In the genomic region with DNA sequence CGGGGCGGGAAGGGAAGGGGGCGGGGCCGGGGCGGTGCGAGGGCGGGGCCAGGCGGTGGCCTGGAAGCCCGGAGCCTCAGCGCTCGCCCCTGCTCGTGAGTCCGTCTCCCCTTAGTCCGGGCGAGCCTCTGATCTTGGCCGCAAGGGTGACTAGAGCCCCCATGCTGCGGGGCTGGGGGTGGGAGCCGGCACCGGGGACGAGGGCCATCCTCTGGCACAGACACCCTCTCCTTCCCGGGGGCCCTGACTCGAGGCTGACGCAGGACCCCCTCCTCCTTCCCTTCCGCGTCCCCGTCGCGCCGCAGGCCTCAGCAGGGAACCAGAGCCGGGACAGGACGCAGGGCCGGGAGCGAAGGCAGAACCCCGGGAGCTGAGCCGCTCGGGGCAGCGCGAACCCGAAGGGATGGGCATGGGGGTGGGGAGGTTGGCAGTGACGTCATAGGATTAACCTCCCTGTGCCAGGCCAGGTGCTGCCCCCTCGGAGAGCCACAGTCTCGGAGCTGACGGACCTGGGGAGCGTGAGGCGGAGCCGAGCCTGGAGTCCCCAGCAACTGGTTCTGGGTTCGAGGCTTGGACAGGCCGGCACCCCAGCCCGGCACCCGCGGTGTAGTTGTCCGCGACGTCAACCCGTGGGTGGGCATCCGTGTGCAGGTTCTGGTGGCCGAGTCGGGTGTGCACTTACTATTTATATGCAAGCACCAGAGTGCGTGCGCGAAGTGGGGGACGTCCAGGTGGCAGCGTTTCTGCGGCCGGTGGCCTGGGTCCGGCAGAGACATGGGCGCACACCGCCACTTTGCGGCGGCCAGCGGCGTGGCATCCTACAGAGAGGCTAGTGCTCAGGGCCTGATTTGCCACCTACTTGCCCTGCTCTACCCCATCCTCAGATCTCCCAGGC, we compare ENCODE assay signal across 8 cellular contexts. TPM values are rescaled to one million over a fixed set of nuclear protein-coding genes. Genes with fewer than 3 reads are reported as not detected.
DNase-seq lines count a peak whose midpoint lies in the region; ATAC-seq, FAIRE-seq and TF ChIP-seq lines count a peak whose summit lies in the region.

No MANE protein-coding gene starts in this region.

- H4K20me1 ChIP-seq in HepG2 (ENCODE audit: insufficient read depth, low read length): no peaks in the 10 kb centered on the region

- TF ChIP-seq RAD21 in HepG2 (CRISPR knock-in tag; IDR thresholded peaks at IDR 0.05): peak; percentile 90

- in situ Hi-C loops in HepG2 (cut with HindIII; ENCODE audit: extremely low pct_ligation_motif_present, low pct_unique_long_range_greater_than_20kb): loop anchor here (5.0 to 10.0 kb wide), 2 partner anchors 36 to 242 kb away; no protein-coding TSS in a partner anchor

- peaks cover 20% of the 10 kb centered on the region for H3K79me2 ChIP-seq in HepG2 (ENCODE audit: insufficient read depth, low read length)

- H3K4me1 Mint-ChIP-seq in activated CD4-positive, alpha-beta T cell treated with anti-CD3 and anti-CD28 coated beads, Interleukin-2, amount 10 ng/mL, durations not matched to agents 24 days and 14 days: peaks cover 8% of the 10 kb centered on the region

- peaks cover 7% of the 10 kb centered on the region; the same call in 1 of the 2 replicates for H3K4me1 ChIP-seq in HEK293 (ENCODE audit: control insufficient read depth, insufficient read depth, low read length)
- H3K4me1 ChIP-seq in HepG2 (ENCODE audit: insufficient read depth, low read length): peaks cover 66% of the 10 kb centered on the region

- H3K4me3 ChIP-seq in HEK293 (ENCODE audit: low read depth, low read length) (peak overlapping the region; percentile 56), HepG2 (replicated peaks in 1 of 3; ENCODE audit: insufficient read depth in 1 of 3, low read depth in 2 of 3, low read length in 3 of 3) (peak overlapping the region; percentile 77 to 95 (median 92))

- peaks cover 4 to 9% of the 10 kb centered on the region in 2 experiments; a peak in 1 of 3 replicates for H3K36me3 ChIP-seq in HEK293 (ENCODE audit: control insufficient read depth in 2 of 2, insufficient read depth in 1 of 2, low read length in 2 of 2)
- H3K36me3 ChIP-seq in HepG2 (replicated peaks in 1 of 2; ENCODE audit: control insufficient read depth in 1 of 2, insufficient read depth in 2 of 2, low read length in 2 of 2): peaks cover under 1 to 2% of the 10 kb centered on the region in 2 experiments; a peak in 3 of 5 replicates

- peaks cover 13% of the 10 kb centered on the region for H3K27me3 Mint-ChIP-seq in activated CD4-positive, alpha-beta T cell treated with anti-CD3 and anti-CD28 coated beads, Interleukin-2, amount 10 ng/mL, durations not matched to agents 24 days and 14 days

- H3K27ac Mint-ChIP-seq in activated CD4-positive, alpha-beta T cell treated with anti-CD3 and anti-CD28 coated beads, Interleukin-2, amount 10 ng/mL, durations not matched to agents 24 days and 14 days: peak overlapping the region; percentile 83

- peak overlapping the region; percentile 89 for H3K4me3 Mint-ChIP-seq in activated CD4-positive, alpha-beta T cell treated with anti-CD3 and anti-CD28 coated beads, Interleukin-2, amount 10 ng/mL, durations not matched to agents 24 days and 14 days

- TF ChIP-seq CTCF in HEK293 (tag by site-specific recombination; IDR thresholded peaks at IDR 0.05) (peak; percentile 48; the same call in 1 of the 2 replicates), HepG2 (CRISPR knock-in tag; IDR thresholded peaks at IDR 0.05) (peak; percentile 91)

- H3K36me3 Mint-ChIP-seq in activated CD4-positive, alpha-beta T cell treated with anti-CD3 and anti-CD28 coated beads, Interleukin-2, amount 10 ng/mL, durations not matched to agents 24 days and 14 days (ENCODE audit: low read depth): peaks cover 1% of the 10 kb centered on the region

- CTCF ChIA-PET in HEK293 (lab: Yijun Ruan, JAX): interaction anchor here (0.6 to 10.1 kb wide), 12 partner anchors 9 to 470 kb away, joined by 3 to 301 read pairs (median 6); a partner anchor contains a TSS
- CTCF ChIA-PET in HepG2 (lab: Yijun Ruan, JAX; ENCODE audit: low intra/inter-chr PET ratio, low total read pairs): interaction anchor here (0.7 to 4.9 kb wide), 11 partner anchors 9 to 213 kb away, joined by 3 to 303 read pairs (median 4); no protein-coding TSS in a partner anchor

- no peak for FAIRE-seq in HepG2 (lab: Jason Lieb, UNC)

- intact Hi-C loops in activated CD4-positive, alpha-beta T cell treated with anti-CD3 and anti-CD28 coated beads, Interleukin-2, amount 10 ng/mL, durations not matched to agents 24 days and 14 days (cut with micrococcal nuclease): loop anchor here (1.0 to 2.0 kb wide), 2 partner anchors 114 to 354 kb away; no protein-coding TSS in a partner anchor
- intact Hi-C loops in HepG2 (cut with micrococcal nuclease; ENCODE audit: unreplicated experiment): loop anchor here (2.0 kb wide), 1 partner anchor 34 kb away; no protein-coding TSS in a partner anchor

- DNase-seq in COLO829 (ENCODE audit: low spot score) (peak; percentile 87), NCI-H524 (lab: John Stamatoyannopoulos, UW) (peak; percentile 85 to 88), dermis microvascular lymphatic vessel endothelial cell (ENCODE audit: low read depth in 2 of 2) (peak; percentile 64 to 88), HepG2 (ENCODE audit: low spot score) (peak; percentile 66)
- peak; percentile 89 for DNase-seq in activated CD4-positive, alpha-beta T cell treated with anti-CD3 and anti-CD28 coated beads, Interleukin-2, amount 10 ng/mL, durations not matched to agents 24 days and 14 days
- DNase-seq in stimulated activated CD4-positive, alpha-beta T cell treated with anti-CD3 and anti-CD28 coated beads, Interleukin-2, amount 100 ng/mL, for 4 hours (ENCODE audit: low read depth): peak; percentile 58

- POLR2A ChIA-PET in HEK293 (lab: Yijun Ruan, JAX) (interaction anchor here (0.7 to 2.4 kb wide), 4 partner anchors 16 to 43 kb away, joined by 3 to 20 read pairs (median 4); a partner anchor contains a TSS), HepG2 (lab: Yijun Ruan, JAX) (interaction anchor here (1.4 to 1.7 kb wide), 4 partner anchors 9 to 71 kb away, joined by 4 to 14 read pairs (median 8); a partner anchor contains a TSS)

- TF ChIP-seq POLR2A in HepG2 (IDR thresholded peaks at IDR 0.05; ENCODE audit: insufficient read depth in 1 of 2, low read depth in 2 of 2, low read length in 2 of 2): peak; percentile 55 to 82

- ATAC-seq in HepG2 (peak; percentile 25), HG02623 (IDR thresholded peaks at IDR 0.05; ENCODE audit: unreplicated experiment) (no peak)

- peak overlapping the region; percentile 85 for H3K27ac ChIP-seq in HEK293 (ENCODE audit: extremely low read depth, low read depth, low read length)
- peak overlapping the region; percentile 65 for H3K27ac ChIP-seq in HepG2 (ENCODE audit: extremely low read length, insufficient read depth, low read length)

- H3K9ac ChIP-seq in HepG2 (ENCODE audit: insufficient read depth, low read depth, low read length): peak overlapping the region; percentile 75

- H3K9me3 ChIP-seq in HEK293 (ENCODE audit: control insufficient read depth, insufficient read depth, low read depth, low read length) (no peaks in the 10 kb centered on the region), HepG2 (ENCODE audit: low read length) (no peaks in the 10 kb centered on the region)

- TSS peak; percentile 25 for BruUV-seq in HepG2 (replicated peaks; lab: Mats Ljungman, UMichigan)

- 0 out of 4 replicates have a peak, but pooled peaks of 1 of the 2 experiments have one; percentile 27 for TF ChIP-seq EP300 in HepG2 (IDR thresholded peaks at IDR 0.05; ENCODE audit: low read depth in 2 of 2, low read length in 2 of 2)
- peak; percentile 50; the same call in 1 of the 2 replicates for TF ChIP-seq EP300 in HepG2 (CRISPR knock-in tag; IDR thresholded peaks at IDR 0.05; ENCODE audit: borderline replicate concordance)

- H3K4me2 ChIP-seq in HepG2 (ENCODE audit: low read depth, low read length): peak overlapping the region; percentile 97

- no peaks in the 10 kb centered on the region for H3K9me3 Mint-ChIP-seq in activated CD4-positive, alpha-beta T cell treated with anti-CD3 and anti-CD28 coated beads, Interleukin-2, amount 10 ng/mL, durations not matched to agents 24 days and 14 days

- 27% methylated on average over 41 of the region's 72 CpGs for WGBS in HepG2 (ENCODE audit: low lambda C conversion rate)

- H3K27me3 ChIP-seq in HepG2 (ENCODE audit: control insufficient read depth in 1 of 2, insufficient read depth in 2 of 2, low read length in 2 of 2): no peaks in the 10 kb centered on the region

- no peak overlapping the region for H2AFZ ChIP-seq in HepG2 (ENCODE audit: low read length)

RNA-seq across cellular contexts. Expression of a gene that starts 0.5 kb away (rescaled TPM):
- total RNA-seq in activated CD4-positive, alpha-beta T cell treated with anti-CD3 and anti-CD28 coated beads, Interleukin-2, amount 10 ng/mL, durations not matched to agents 24 days and 14 days: 4.9 and 5.8 TPM in 2 replicates
- total RNA-seq in dermis microvascular lymphatic vessel endothelial cell (12.7 and 13.0 TPM in 2 replicates), HepG2 (2016; rRNA removed; fragmentation: Illumina TruSeq; extraction: Trizol) (5.5 and 11.3 TPM in 2 replicates)
- 5.6 and 8.7 TPM in 2 replicates for total RNA-seq in HepG2 (2016; cell fraction: cytosol; rRNA removed; fragmentation: Illumina TruSeq; extraction: Trizol; ENCODE audit: low read depth)
- 6.2 and 9.4 TPM in 2 replicates for total RNA-seq in HepG2 (2016; cell fraction: insoluble cytoplasmic fraction; rRNA removed; fragmentation: Illumina TruSeq; extraction: Trizol)
- total RNA-seq in HepG2 (2016; cell fraction: membrane; rRNA removed; fragmentation: Illumina TruSeq; extraction: Trizol): 23.5 and 28.9 TPM in 2 replicates
- 4.2 and 4.3 TPM in 2 replicates for total RNA-seq in HepG2 (2016; cell fraction: nucleus; rRNA removed; fragmentation: Illumina TruSeq; extraction: Trizol)
- polyA plus RNA-seq in HepG2 (2011; rRNA removed): 39.1 and 46.1 TPM in 2 replicates
- 28.6 and 40.9 TPM in 2 replicates for polyA plus RNA-seq in HepG2 (2011; cell fraction: cytosol; rRNA removed)
- 37.4 and 43.6 TPM in 2 replicates for polyA plus RNA-seq in HepG2 (2011; cell fraction: nucleus; rRNA removed)
- polyA plus RNA-seq in HepG2 (2012): 8.5 and 22.4 TPM in 2 replicates
- polyA plus RNA-seq in HepG2 (2016; cell fraction: cytosol; fragmentation: Illumina TruSeq; extraction: Trizol; ENCODE audit: low read depth): 17.4 and 19.5 TPM in 2 replicates
- polyA plus RNA-seq in HepG2 (2016; cell fraction: insoluble cytoplasmic fraction; fragmentation: Illumina TruSeq; extraction: Trizol; ENCODE audit: low read depth): 14.0 and 24.9 TPM in 2 replicates
- polyA plus RNA-seq in HepG2 (2016; cell fraction: membrane; fragmentation: Illumina TruSeq; extraction: Trizol; ENCODE audit: low read depth): 30.5 and 46.5 TPM in 2 replicates
- polyA plus RNA-seq in HepG2 (2016; cell fraction: nucleus; fragmentation: Illumina TruSeq; extraction: Trizol; ENCODE audit: insufficient read depth, low read depth): 24.9 and 28.4 TPM in 2 replicates
- polyA minus RNA-seq in HepG2 (2011; rRNA and poly(A)+ RNA removed; ENCODE audit: low replicate concordance): 68.8 and 256 TPM in 2 replicates
- 26.0 and 39.9 TPM in 2 replicates for polyA minus RNA-seq in HepG2 (2011; cell fraction: cytosol; rRNA and poly(A)+ RNA removed)
- polyA minus RNA-seq in HepG2 (2011; cell fraction: nucleus; rRNA and poly(A)+ RNA removed): 13.4 and 15.7 TPM in 2 replicates

RNA-seq across cellular contexts. Expression of a gene that starts 2.7 kb away (rescaled TPM):
- 13.5 and 14.7 TPM in 2 replicates for total RNA-seq in activated CD4-positive, alpha-beta T cell treated with anti-CD3 and anti-CD28 coated beads, Interleukin-2, amount 10 ng/mL, durations not matched to agents 24 days and 14 days
- 3.4 and 4.1 TPM in 2 replicates for total RNA-seq in dermis microvascular lymphatic vessel endothelial cell
- total RNA-seq in HepG2 (2016; rRNA removed; fragmentation: Illumina TruSeq; extraction: Trizol): 8.8 and 16.1 TPM in 2 replicates
- total RNA-seq in HepG2 (2016; cell fraction: cytosol; rRNA removed; fragmentation: Illumina TruSeq; extraction: Trizol; ENCODE audit: low read depth): 8.0 and 13.0 TPM in 2 replicates
- 9.5 and 14.6 TPM in 2 replicates for total RNA-seq in HepG2 (2016; cell fraction: insoluble cytoplasmic fraction; rRNA removed; fragmentation: Illumina TruSeq; extraction: Trizol)
- total RNA-seq in HepG2 (2016; cell fraction: membrane; rRNA removed; fragmentation: Illumina TruSeq; extraction: Trizol): 12.4 and 18.3 TPM in 2 replicates
- total RNA-seq in HepG2 (2016; cell fraction: nucleus; rRNA removed; fragmentation: Illumina TruSeq; extraction: Trizol): 15.2 and 17.1 TPM in 2 replicates
- 26.9 and 34.1 TPM in 2 replicates for polyA plus RNA-seq in HepG2 (2011; rRNA removed)
- polyA plus RNA-seq in HepG2 (2011; cell fraction: cytosol; rRNA removed): 12.2 and 17.4 TPM in 2 replicates
- polyA plus RNA-seq in HepG2 (2011; cell fraction: nucleus; rRNA removed): 71.5 and 77.5 TPM in 2 replicates
- 16.9 and 20.5 TPM in 2 replicates for polyA plus RNA-seq in HepG2 (2012)
- 9.2 and 14.3 TPM in 2 replicates for polyA plus RNA-seq in HepG2 (2016; cell fraction: cytosol; fragmentation: Illumina TruSeq; extraction: Trizol; ENCODE audit: low read depth)
- polyA plus RNA-seq in HepG2 (2016; cell fraction: insoluble cytoplasmic fraction; fragmentation: Illumina TruSeq; extraction: Trizol; ENCODE audit: low read depth): 9.9 and 13.7 TPM in 2 replicates
- 10.5 and 15.2 TPM in 2 replicates for polyA plus RNA-seq in HepG2 (2016; cell fraction: membrane; fragmentation: Illumina TruSeq; extraction: Trizol; ENCODE audit: low read depth)
- 36.2 and 39.6 TPM in 2 replicates for polyA plus RNA-seq in HepG2 (2016; cell fraction: nucleus; fragmentation: Illumina TruSeq; extraction: Trizol; ENCODE audit: insufficient read depth, low read depth)
- polyA minus RNA-seq in HepG2 (2011; rRNA and poly(A)+ RNA removed; ENCODE audit: low replicate concordance): 6.9 and 21.9 TPM in 2 replicates
- polyA minus RNA-seq in HepG2 (2011; cell fraction: cytosol; rRNA and poly(A)+ RNA removed): 8.3 and 8.4 TPM in 2 replicates
- 26.9 and 36.2 TPM in 2 replicates for polyA minus RNA-seq in HepG2 (2011; cell fraction: nucleus; rRNA and poly(A)+ RNA removed)

RNA-seq across cellular contexts. Expression of a gene that starts 15.5 kb away (rescaled TPM):
- total RNA-seq in activated CD4-positive, alpha-beta T cell treated with anti-CD3 and anti-CD28 coated beads, Interleukin-2, amount 10 ng/mL, durations not matched to agents 24 days and 14 days: 47.3 and 48.0 TPM in 2 replicates
- 4.9 and 8.2 TPM in 2 replicates for total RNA-seq in dermis microvascular lymphatic vessel endothelial cell
- 10.5 and 14.8 TPM in 2 replicates for total RNA-seq in HepG2 (2016; rRNA removed; fragmentation: Illumina TruSeq; extraction: Trizol)
- 2.7 and 3.3 TPM in 2 replicates for total RNA-seq in HepG2 (2016; cell fraction: cytosol; rRNA removed; fragmentation: Illumina TruSeq; extraction: Trizol; ENCODE audit: low read depth)
- 11.7 and 13.0 TPM in 2 replicates for total RNA-seq in HepG2 (2016; cell fraction: insoluble cytoplasmic fraction; rRNA removed; fragmentation: Illumina TruSeq; extraction: Trizol)
- total RNA-seq in HepG2 (2016; cell fraction: membrane; rRNA removed; fragmentation: Illumina TruSeq; extraction: Trizol): 8.9 and 9.5 TPM in 2 replicates
- 13.8 and 14.0 TPM in 2 replicates for total RNA-seq in HepG2 (2016; cell fraction: nucleus; rRNA removed; fragmentation: Illumina TruSeq; extraction: Trizol)
- 16.3 and 16.6 TPM in 2 replicates for polyA plus RNA-seq in HepG2 (2011; rRNA removed)
- polyA plus RNA-seq in HepG2 (2011; cell fraction: cytosol; rRNA removed): 13.7 and 14.0 TPM in 2 replicates
- 34.1 and 37.3 TPM in 2 replicates for polyA plus RNA-seq in HepG2 (2011; cell fraction: nucleus; rRNA removed)
- 17.5 and 20.8 TPM in 2 replicates for polyA plus RNA-seq in HepG2 (2012)
- 2.7 and 3.3 TPM in 2 replicates for polyA plus RNA-seq in HepG2 (2016; cell fraction: cytosol; fragmentation: Illumina TruSeq; extraction: Trizol; ENCODE audit: low read depth)
- 36.1 and 41.5 TPM in 2 replicates for polyA plus RNA-seq in HepG2 (2016; cell fraction: insoluble cytoplasmic fraction; fragmentation: Illumina TruSeq; extraction: Trizol; ENCODE audit: low read depth)
- polyA plus RNA-seq in HepG2 (2016; cell fraction: membrane; fragmentation: Illumina TruSeq; extraction: Trizol; ENCODE audit: low read depth): 10.3 and 12.9 TPM in 2 replicates
- polyA plus RNA-seq in HepG2 (2016; cell fraction: nucleus; fragmentation: Illumina TruSeq; extraction: Trizol; ENCODE audit: insufficient read depth, low read depth): 51.0 and 51.8 TPM in 2 replicates
- 8.8 and 11.0 TPM in 2 replicates for polyA minus RNA-seq in HepG2 (2011; rRNA and poly(A)+ RNA removed; ENCODE audit: low replicate concordance)
- 10.7 and 11.5 TPM in 2 replicates for polyA minus RNA-seq in HepG2 (2011; cell fraction: cytosol; rRNA and poly(A)+ RNA removed)
- polyA minus RNA-seq in HepG2 (2011; cell fraction: nucleus; rRNA and poly(A)+ RNA removed): 17.1 and 27.5 TPM in 2 replicates

RNA-seq across cellular contexts. Expression of a gene that starts 28.9 kb away (rescaled TPM):
- total RNA-seq in activated CD4-positive, alpha-beta T cell treated with anti-CD3 and anti-CD28 coated beads, Interleukin-2, amount 10 ng/mL, durations not matched to agents 24 days and 14 days: 6.7 and 7.0 TPM in 2 replicates
- total RNA-seq in dermis microvascular lymphatic vessel endothelial cell (3.2 and 3.7 TPM in 2 replicates), HepG2 (2016; rRNA removed; fragmentation: Illumina TruSeq; extraction: Trizol) (27.1 and 30.8 TPM in 2 replicates)
- total RNA-seq in HepG2 (2016; cell fraction: cytosol; rRNA removed; fragmentation: Illumina TruSeq; extraction: Trizol; ENCODE audit: low read depth): 22.3 and 23.3 TPM in 2 replicates
- 26.7 and 27.9 TPM in 2 replicates for total RNA-seq in HepG2 (2016; cell fraction: insoluble cytoplasmic fraction; rRNA removed; fragmentation: Illumina TruSeq; extraction: Trizol)
- 25.8 and 28.7 TPM in 2 replicates for total RNA-seq in HepG2 (2016; cell fraction: membrane; rRNA removed; fragmentation: Illumina TruSeq; extraction: Trizol)
- 13.7 and 16.4 TPM in 2 replicates for total RNA-seq in HepG2 (2016; cell fraction: nucleus; rRNA removed; fragmentation: Illumina TruSeq; extraction: Trizol)
- polyA plus RNA-seq in HepG2 (2011; rRNA removed): 31.8 and 32.4 TPM in 2 replicates
- polyA plus RNA-seq in HepG2 (2011; cell fraction: cytosol; rRNA removed): 32.2 and 44.9 TPM in 2 replicates
- 22.5 and 27.3 TPM in 2 replicates for polyA plus RNA-seq in HepG2 (2011; cell fraction: nucleus; rRNA removed)
- 22.2 and 24.9 TPM in 2 replicates for polyA plus RNA-seq in HepG2 (2012)
- polyA plus RNA-seq in HepG2 (2016; cell fraction: cytosol; fragmentation: Illumina TruSeq; extraction: Trizol; ENCODE audit: low read depth): 14.6 and 18.5 TPM in 2 replicates
- 35.4 and 36.8 TPM in 2 replicates for polyA plus RNA-seq in HepG2 (2016; cell fraction: insoluble cytoplasmic fraction; fragmentation: Illumina TruSeq; extraction: Trizol; ENCODE audit: low read depth)
- polyA plus RNA-seq in HepG2 (2016; cell fraction: membrane; fragmentation: Illumina TruSeq; extraction: Trizol; ENCODE audit: low read depth): 19.7 and 26.6 TPM in 2 replicates
- polyA plus RNA-seq in HepG2 (2016; cell fraction: nucleus; fragmentation: Illumina TruSeq; extraction: Trizol; ENCODE audit: insufficient read depth, low read depth): 36.3 and 37.9 TPM in 2 replicates
- 9.1 and 26.8 TPM in 2 replicates for polyA minus RNA-seq in HepG2 (2011; rRNA and poly(A)+ RNA removed; ENCODE audit: low replicate concordance)
- polyA minus RNA-seq in HepG2 (2011; cell fraction: cytosol; rRNA and poly(A)+ RNA removed): 17.8 and 20.5 TPM in 2 replicates
- polyA minus RNA-seq in HepG2 (2011; cell fraction: nucleus; rRNA and poly(A)+ RNA removed): 12.4 and 13.2 TPM in 2 replicates
